Comparison of ENCODE assay signal across 14 cellular contexts in genomic region chr1:195697130-195697529, GRCh38.
A peak's percentile ranks its signal among the peaks of the same experiment; 100 is the strongest.
DNase-seq lines count a peak whose midpoint lies in the region; ATAC-seq and TF ChIP-seq lines count a peak whose summit lies in the region.
"Had no signal": no experiment of that assay in that cellular context is flagged by ENCODE, and none has a peak within 500 bp of the region (broad histone marks: within the 10 kb centered on the region; RNA-seq: fewer than 3 reads in every experiment).

No MANE protein-coding gene starts in this region.

- H3K4me1 Mint-ChIP-seq in CD8-positive, alpha-beta memory T cell, result no peaks in the 10 kb centered on the region

- no peaks in the 10 kb centered on the region for H3K9me3 ChIP-seq in CD8-positive, alpha-beta memory T cell (ENCODE audit: low read length)
- peaks cover 3% of the 10 kb centered on the region; the same call in 1 of the 2 replicates for H3K9me3 ChIP-seq in Karpas-422 (ENCODE audit: low read length)
- H3K9me3 ChIP-seq: ascending aorta, upper lobe of left lung had no signal

- no peaks in the 10 kb centered on the region for H3K27me3 ChIP-seq in CD8-positive, alpha-beta memory T cell (ENCODE audit: insufficient read depth, low read length, poor library complexity, severe bottlenecking)
- no peaks in the 10 kb centered on the region for H3K27me3 ChIP-seq in Karpas-422 (ENCODE audit: low read length)
- H3K27me3 ChIP-seq: ascending aorta, dorsolateral prefrontal cortex, upper lobe of left lung had no signal

- no peak overlapping the region for H2AFZ ChIP-seq in Karpas-422 (ENCODE audit: low read length)

- H3K27ac Mint-ChIP-seq in CD8-positive, alpha-beta memory T cell, result no peak overlapping the region

- no peak overlapping the region for H3K27ac ChIP-seq in CD8-positive, alpha-beta memory T cell (ENCODE audit: low read depth, low read length)
- no peak overlapping the region for H3K27ac ChIP-seq in Karpas-422 (ENCODE audit: low read length)
- H3K27ac ChIP-seq: ascending aorta, dorsolateral prefrontal cortex, upper lobe of left lung had no signal

- H3K27me3 Mint-ChIP-seq in CD8-positive, alpha-beta memory T cell, result no peaks in the 10 kb centered on the region

- no peak overlapping the region for H3K4me2 ChIP-seq in Karpas-422 (ENCODE audit: low read depth, low read length, poor library complexity, severe bottlenecking)

- POLR2A ChIA-PET in CD8-positive, alpha-beta memory T cell (lab: Charles Lee), result no interaction called here

- no peaks in the 10 kb centered on the region for H3K36me3 Mint-ChIP-seq in CD8-positive, alpha-beta memory T cell

- peak; percentile 98 for ATAC-seq in GM19351 (IDR thresholded peaks at IDR 0.05; ENCODE audit: unreplicated experiment)
- peak; percentile 96 for ATAC-seq in HG02642 (IDR thresholded peaks at IDR 0.05; ENCODE audit: poor library complexity, unreplicated experiment)
- ATAC-seq in HG03159 (IDR thresholded peaks at IDR 0.05; ENCODE audit: unreplicated experiment), result peak; percentile 98
- ATAC-seq: activated CD4-positive, CD25-positive, alpha-beta regulatory T cell treated with anti-CD3 and anti-CD28 coated beads, Interleukin-2, amount 50 U/mL, for 24 hours; SK-N-SH treated with all-trans-retinoic acid at 6 μM for 48 hours had no signal

- no peaks in the 10 kb centered on the region for H3K36me3 ChIP-seq in CD8-positive, alpha-beta memory T cell (ENCODE audit: insufficient read depth, low read length)
- H3K36me3 ChIP-seq in Karpas-422 (ENCODE audit: insufficient read depth, low read length), result no peaks in the 10 kb centered on the region
- H3K36me3 ChIP-seq: ascending aorta, upper lobe of left lung had no signal

- no peak for TF ChIP-seq CTCF in GM12864 (IDR thresholded peaks at IDR 0.05; ENCODE audit: low read depth, low read length, missing control alignments)
- no peak for TF ChIP-seq CTCF in GM10266 (IDR thresholded peaks at IDR 0.05; ENCODE audit: control insufficient read depth, insufficient read depth, low read depth, missing control alignments)

- no peaks in the 10 kb centered on the region for H3K79me2 ChIP-seq in Karpas-422 (ENCODE audit: low read length)

- H3K4me3 Mint-ChIP-seq in CD8-positive, alpha-beta memory T cell, result no peak overlapping the region

- peak; percentile 5 for DNase-seq in GM12864 (ENCODE audit: low read depth)
- DNase-seq in CD8-positive, alpha-beta memory T cell, result no peak
- no peak for DNase-seq in GM10266 (ENCODE audit: extremely low spot score)
- no peak for DNase-seq in Karpas-422
- no peak for DNase-seq in GF-D8 (lab: John Stamatoyannopoulos, UW)
- DNase-seq: activated T-cell treated with anti-CD3 and anti-CD28 coated beads, Interleukin-2, amount 50 U/mL, for 48 hours; dorsolateral prefrontal cortex; upper lobe of left lung had no signal

- H3K4me1 ChIP-seq in CD8-positive, alpha-beta memory T cell (ENCODE audit: insufficient read depth, low read length), result no peaks in the 10 kb centered on the region
- H3K4me1 ChIP-seq in Karpas-422 (ENCODE audit: low read length), result no peaks in the 10 kb centered on the region
- H3K4me1 ChIP-seq: ascending aorta, upper lobe of left lung had no signal

- H4K20me1 ChIP-seq in Karpas-422 (ENCODE audit: insufficient read depth, low read depth, low read length), result no peaks in the 10 kb centered on the region

- H3K9me3 Mint-ChIP-seq in CD8-positive, alpha-beta memory T cell, result peaks cover 0 to 4% (median 0%) of the 10 kb centered on the region in 5 donors

- H3K9ac ChIP-seq in Karpas-422 (ENCODE audit: low read length), result no peak overlapping the region

- H3K9me2 ChIP-seq in Karpas-422 (replicated peaks; ENCODE audit: insufficient read depth, low read length), result no peaks in the 10 kb centered on the region

- H3K4me3 ChIP-seq in GM12864 (ENCODE audit: low read depth, low read length) (no peak overlapping the region), Karpas-422 (ENCODE audit: low read length) (no peak overlapping the region)
- H3K4me3 ChIP-seq in CD8-positive, alpha-beta memory T cell (ENCODE audit: low read length), result no peak overlapping the region
- H3K4me3 ChIP-seq: ascending aorta, dorsolateral prefrontal cortex, upper lobe of left lung had no signal

- CTCF ChIA-PET in CD8-positive, alpha-beta memory T cell (lab: Charles Lee), result no interaction called here
